13 cellular contexts compared by ENCODE assay signal in genomic region chrX:39758791-39759525, GRCh38.
DNase-seq lines count a peak whose midpoint lies in the region; ATAC-seq, FAIRE-seq and TF ChIP-seq lines count a peak whose summit lies in the region.
"Had no signal": no experiment of that assay in that cellular context is flagged by ENCODE, and none has a peak within 500 bp of the region (broad histone marks: within the 10 kb centered on the region; RNA-seq: fewer than 3 reads in every experiment).

No MANE protein-coding gene starts in this region.

- FAIRE-seq in HTR-8/SVneo (lab: Jason Lieb, UNC) = no peak
- no peak for FAIRE-seq in GM12891 (lab: Jason Lieb, UNC)

- in situ Hi-C loops in transverse colon (cut with MboI; ENCODE audit: low pct_ligation_motif_present in 1 of 4, low pct_unique_long_range_greater_than_20kb in 1 of 4, low sequenced_read_pairs in 3 of 4) = no loop called here

- no peaks in the 10 kb centered on the region for H3K27me3 ChIP-seq in transverse colon

- no peak overlapping the region for H3K4me3 Mint-ChIP-seq in nephron
- H3K4me3 Mint-ChIP-seq: CD4-positive, CD25-positive, alpha-beta regulatory T cell; effector memory CD8-positive, alpha-beta T cell had no signal

- DNase-seq in NCI-H446 treated with DMSO at 0.1 percent for 48 hours (lab: John Stamatoyannopoulos, UW) (peak; percentile 14), NCI-H446 (lab: John Stamatoyannopoulos, UW) (no peak), choroid plexus epithelial cell (ENCODE audit: low read depth) (peak; percentile 75), transverse colon (no peak), HTR-8/SVneo (ENCODE audit: insufficient read length, low spot score) (no peak), GM12891 (ENCODE audit: insufficient read length, low spot score) (no peak)
- DNase-seq: activated gamma-delta T cell treated with Interleukin-2 at 50 U/mL for 16 hours; CD4-positive, CD25-positive, alpha-beta regulatory T cell; effector memory CD8-positive, alpha-beta T cell; MM.1S; NK-92 treated with Interleukin-12 subunit alpha and Interleukin-12 subunit beta, amount 100 ng/mL, for 24 hours had no signal

- TF ChIP-seq POLR2A in transverse colon (IDR thresholded peaks at IDR 0.05) = no peak
- no peak for TF ChIP-seq POLR2A in GM12891 (IDR thresholded peaks at IDR 0.05; ENCODE audit: low read depth, low read length)

- no peaks in the 10 kb centered on the region for H3K27me3 Mint-ChIP-seq in nephron (ENCODE audit: low read depth)
- H3K27me3 Mint-ChIP-seq: CD4-positive, CD25-positive, alpha-beta regulatory T cell; effector memory CD8-positive, alpha-beta T cell had no signal

- H3K36me3 Mint-ChIP-seq in nephron (ENCODE audit: low read depth) = no peaks in the 10 kb centered on the region
- H3K36me3 Mint-ChIP-seq: CD4-positive, CD25-positive, alpha-beta regulatory T cell had no signal

- H3K9me3 ChIP-seq in transverse colon = no peaks in the 10 kb centered on the region

- H3K4me1 ChIP-seq in transverse colon = peaks cover 2 to 32% (median 8%) of the 10 kb centered on the region in 4 donors

- H3K4me3 ChIP-seq in choroid plexus epithelial cell (ENCODE audit: low read depth, low read length) = no peak overlapping the region
- H3K4me3 ChIP-seq in transverse colon = no peak overlapping the region

- H3K4me1 Mint-ChIP-seq in nephron = peaks cover 71% of the 10 kb centered on the region

- intact Hi-C loops in transverse colon (cut with DNase I; ENCODE audit: low total_unique reads) = no loop called here

- TF ChIP-seq EP300 in transverse colon (IDR thresholded peaks at IDR 0.05; ENCODE audit: low read depth) = no peak

- H3K27ac Mint-ChIP-seq in nephron = peak overlapping the region; percentile 94 to 99 (median 96)
- H3K27ac Mint-ChIP-seq: effector memory CD8-positive, alpha-beta T cell had no signal

- no peaks in the 10 kb centered on the region for H3K36me3 ChIP-seq in transverse colon

- ATAC-seq in HG03457 (IDR thresholded peaks at IDR 0.05; ENCODE audit: unreplicated experiment) = no peak
- ATAC-seq: effector memory CD8-positive, alpha-beta T cell had no signal

- peaks cover 4% of the 10 kb centered on the region for H3K9me3 Mint-ChIP-seq in nephron
- H3K9me3 Mint-ChIP-seq: CD4-positive, CD25-positive, alpha-beta regulatory T cell; effector memory CD8-positive, alpha-beta T cell had no signal

- WGBS in transverse colon (ENCODE audit: low coverage in 1 of 2), 2 donors = 79% methylated on average over 11 of the region's 17 CpGs; no CpG with 5 or more reads in 1 of the 2 donors

- peak overlapping the region; percentile 23 to 67 (median 62) for H3K27ac ChIP-seq in transverse colon

- TF ChIP-seq CTCF in choroid plexus epithelial cell (conservative IDR thresholded peaks at IDR 0.05; ENCODE audit: low read depth, low read length) (no peak), nephron (IDR thresholded peaks at IDR 0.05; ENCODE audit: unreplicated experiment in 3 of 3) (no peak), transverse colon (IDR thresholded peaks at IDR 0.05) (no peak)

TF ChIP-seq in GM12891, 5 proteins besides CTCF, POLR2A, EP300 and RAD21:
- TF ChIP-seq POU2F2 (IDR thresholded peaks at IDR 0.05; ENCODE audit: low read depth, low read length) (no peak), TAF1 (IDR thresholded peaks at IDR 0.05; ENCODE audit: low read depth, low read length) (no peak), SPI1 (IDR thresholded peaks at IDR 0.05; ENCODE audit: low read depth, low read length) (no peak), PAX5 (IDR thresholded peaks at IDR 0.05; ENCODE audit: insufficient read depth, low read length, severe bottlenecking) (no peak), POLR2AphosphoS5 (IDR thresholded peaks at IDR 0.05; ENCODE audit: low read depth, low read length) (no peak)
TF ChIP-seq in GM12891: peak in this region for 0.

Comparison
In these comparisons a context has a peak if more than half of its experiments do, and no peak if none do; other contexts are left out.
1. DNase-seq: peak in NCI-H446 treated with DMSO at 0.1 percent for 48 hours (single experiment) and choroid plexus epithelial cell (single experiment); none in NCI-H446 (0 of 2), transverse colon (single experiment), HTR-8/SVneo (single experiment) and GM12891 (single experiment).